20 cellular contexts compared by ENCODE assay signal in genomic region chr5:141858084-141858765, GRCh38. TPM values are rescaled to one million over a fixed set of nuclear protein-coding genes. Genes with fewer than 3 reads are reported as not detected.
DNase-seq lines count a peak whose midpoint lies in the region; ATAC-seq and FAIRE-seq lines count a peak whose summit lies in the region.
"Had no signal": no experiment of that assay in that cellular context is flagged by ENCODE, and none has a peak within 500 bp of the region (broad histone marks: within the 10 kb centered on the region; RNA-seq: fewer than 3 reads in every experiment).

No MANE protein-coding gene starts in this region.

- DNase-seq in DMS79 treated with DMSO at 0.1 percent for 48 hours (lab: John Stamatoyannopoulos, UW) (peak; percentile 37), RCC 7860 (ENCODE audit: low spot score) (no peak), T-cell (no peak), Ammon's horn (ENCODE audit: low spot score) (no peak)
- DNase-seq: GOT3; head of caudate nucleus; left ventricle myocardium superior; NCI-H187 treated with DMSO at 0.1 percent for 48 hours; retina; Right ventricle myocardium superior; stimulated activated CD4-positive, alpha-beta T cell treated with anti-CD3 and anti-CD28 coated beads, Interleukin-1b, Interleukin-23, amount 100 ng/mL, for 48 hours; substantia nigra; T-helper 17 cell had no signal

- POLR2A ChIA-PET in T-cell (lab: Charles Lee), result no interaction called here

- H3K4me1 Mint-ChIP-seq in T-cell, result peaks cover 0 to 5% (median 0%) of the 10 kb centered on the region in 3 donors

- no peak overlapping the region for H3K4me3 Mint-ChIP-seq in T-cell
- H3K4me3 Mint-ChIP-seq: nephron, T-helper 17 cell had no signal

- no peaks in the 10 kb centered on the region for H3K27me3 ChIP-seq in HUES64 (ENCODE audit: insufficient read depth, low read length)
- no peaks in the 10 kb centered on the region for H3K27me3 ChIP-seq in duodenal mucosa (ENCODE audit: control insufficient read depth in 1 of 2, insufficient read depth in 2 of 2, low read length in 2 of 2)
- no peaks in the 10 kb centered on the region for H3K27me3 ChIP-seq in muscle layer of duodenum (ENCODE audit: low read depth, low read length)
- H3K27me3 ChIP-seq: BLaER1 treated with 17β-estradiol and CSF1 and Interleukin-3, amounts not matched to agents 10 nM and 100 nM had no signal

- H3K9ac ChIP-seq in HUES64 (ENCODE audit: low read depth, low read length) (no peak overlapping the region; the same call in 1 of the 2 replicates), duodenal mucosa (ENCODE audit: low read depth in 1 of 2, low read length in 2 of 2) (peak overlapping the region in 1 of 2 donors; percentile 16)
- H3K9ac ChIP-seq: BLaER1 treated with 17β-estradiol and CSF1 and Interleukin-3, amounts not matched to agents 10 nM and 100 nM had no signal

- H3K9me3 ChIP-seq in HUES64 (ENCODE audit: insufficient read depth, low read depth, low read length) (no peaks in the 10 kb centered on the region), duodenal mucosa (ENCODE audit: control insufficient read depth in 1 of 2, low read length in 2 of 2) (no peaks in the 10 kb centered on the region), muscle layer of duodenum (ENCODE audit: control insufficient read depth in 1 of 2, low read length in 2 of 2) (no peaks in the 10 kb centered on the region)
- H3K9me3 ChIP-seq: BLaER1 treated with 17β-estradiol and CSF1 and Interleukin-3, amounts not matched to agents 10 nM and 100 nM had no signal

- WGBS in HUES64, result 38% methylated on average over 4 of the region's 5 CpGs

- H3K9me3 Mint-ChIP-seq in T-cell, result no peaks in the 10 kb centered on the region
- H3K9me3 Mint-ChIP-seq: nephron had no signal

- H3K27ac ChIP-seq in HUES64 (ENCODE audit: low read depth, low read length) (peak overlapping the region; percentile 70), duodenal mucosa (ENCODE audit: low read depth, low read length) (peak overlapping the region; percentile 26), muscle layer of duodenum (ENCODE audit: low read length) (peak overlapping the region; percentile 47)
- H3K27ac ChIP-seq: BLaER1 treated with 17β-estradiol and CSF1 and Interleukin-3, amounts not matched to agents 10 nM and 100 nM had no signal

- no peak for ATAC-seq in T-cell (replicated peaks in 1 of 4)
- ATAC-seq: activated CD4-positive, CD25-positive, alpha-beta regulatory T cell treated with anti-CD3 and anti-CD28 coated beads, Interleukin-2, amount 50 U/mL, for 24 hours; left ventricle myocardium superior; T-helper 17 cell had no signal

- no peak for FAIRE-seq in RCC 7860 (lab: Jason Lieb, UNC)
- FAIRE-seq: astrocyte had no signal

- peaks cover 54% of the 10 kb centered on the region for H3K36me3 ChIP-seq in HUES64 (ENCODE audit: insufficient read depth, low read length)
- H3K36me3 ChIP-seq in duodenal mucosa (ENCODE audit: control insufficient read depth in 1 of 2, insufficient read depth in 2 of 2, low read length in 2 of 2), result peaks cover 4 to 37% of the 10 kb centered on the region in 2 donors
- H3K36me3 ChIP-seq in muscle layer of duodenum (ENCODE audit: control insufficient read depth in 1 of 2, insufficient read depth in 2 of 2, low read length in 2 of 2), result peaks cover 0 to 6% of the 10 kb centered on the region in 2 donors
- H3K36me3 ChIP-seq: BLaER1 treated with 17β-estradiol and CSF1 and Interleukin-3, amounts not matched to agents 10 nM and 100 nM had no signal

- CTCF ChIA-PET in T-cell (lab: Charles Lee), result interaction anchor here in 1 of 2 donors (0.6 to 1.2 kb wide), 2 partner anchors 21 to 33 kb away, joined by 3 read pairs; no protein-coding TSS in a partner anchor

- peaks cover 23% of the 10 kb centered on the region for H3K4me1 ChIP-seq in HUES64 (ENCODE audit: insufficient read depth, low read length)
- H3K4me1 ChIP-seq in duodenal mucosa (ENCODE audit: control insufficient read depth in 1 of 2, insufficient read depth in 2 of 2, low read length in 2 of 2), result peaks cover 32 to 33% of the 10 kb centered on the region in 2 donors
- H3K4me1 ChIP-seq in muscle layer of duodenum (ENCODE audit: control insufficient read depth in 1 of 2, insufficient read depth in 2 of 2, low read length in 2 of 2), result no peaks in the 10 kb centered on the region

- H3K4me3 ChIP-seq in HUES64 (ENCODE audit: low read length) (no peak overlapping the region), duodenal mucosa (ENCODE audit: low read depth in 1 of 2, low read length in 2 of 2) (peak overlapping the region in 1 of 2 donors; percentile 18), muscle layer of duodenum (ENCODE audit: low read depth in 1 of 2, low read length in 2 of 2) (no peak overlapping the region)
- H3K4me3 ChIP-seq: BLaER1 treated with 17β-estradiol and CSF1 and Interleukin-3, amounts not matched to agents 10 nM and 100 nM had no signal

- peaks cover 9 to 12% of the 10 kb centered on the region in 2 donors for H3K27me3 Mint-ChIP-seq in T-cell

- H3K27ac Mint-ChIP-seq in T-cell, result no peak overlapping the region
- H3K27ac Mint-ChIP-seq: nephron, T-helper 17 cell had no signal

- no peaks in the 10 kb centered on the region for H3K36me3 Mint-ChIP-seq in T-cell

RNA-seq across cellular contexts. Expression of gene PCDH1, which starts 20.0 kb away (rescaled TPM):
- 72.2 TPM for polyA plus RNA-seq in HUES64 (2013, experiment 1 of 2)
- 59.3 TPM for polyA plus RNA-seq in HUES64 (2013, experiment 2 of 2)
- 1 to 10 TPM in 2 of 5 donors, under 1 TPM in 3; 0.23 to 3.0 (median 0.82) TPM for total RNA-seq in T-cell
